ENCODE assay signal across 15 cellular contexts in genomic region chr11:10379022-10379421, GRCh38.
DNase-seq lines count a peak whose midpoint lies in the region; TF ChIP-seq lines count a peak whose summit lies in the region.
"Had no signal": no experiment of that assay in that cellular context is flagged by ENCODE, and none has a peak within 500 bp of the region (broad histone marks: within the 10 kb centered on the region; RNA-seq: fewer than 3 reads in every experiment).

No MANE protein-coding gene starts in this region.

- H3K27ac Mint-ChIP-seq in osteocyte (ENCODE audit: unreplicated experiment): no peak overlapping the region
- H3K27ac Mint-ChIP-seq: T-helper 1 cell treated with Interleukin-12 subunit alpha and Interleukin-12 subunit beta and Interleukin-4 antibody, amounts not matched to agents 30 μg/mL and 1 μg/mL, for 36 hours had no signal

- intact Hi-C loops in dorsolateral prefrontal cortex (cut with DNase I) (no loop called here), OCI-LY7 (cut with micrococcal nuclease; ENCODE audit: unreplicated experiment) (no loop called here)

- H3K4me2 ChIP-seq in OCI-LY7 (ENCODE audit: low read length): no peak overlapping the region

- H3K4me1 Mint-ChIP-seq in osteocyte (ENCODE audit: unreplicated experiment): peaks cover 18% of the 10 kb centered on the region

- H3K9me3 Mint-ChIP-seq in osteocyte (ENCODE audit: unreplicated experiment): no peaks in the 10 kb centered on the region
- H3K9me3 Mint-ChIP-seq: T-helper 1 cell treated with Interleukin-12 subunit alpha and Interleukin-12 subunit beta and Interleukin-4 antibody, amounts not matched to agents 30 μg/mL and 1 μg/mL, for 36 hours had no signal

- H3K4me1 ChIP-seq in OCI-LY7 (ENCODE audit: insufficient read depth, low read length, poor library complexity, severe bottlenecking): no peaks in the 10 kb centered on the region

- TF ChIP-seq CTCF in choroid plexus epithelial cell (conservative IDR thresholded peaks at IDR 0.05; ENCODE audit: low read depth, low read length) (no peak), dorsolateral prefrontal cortex (IDR thresholded peaks at IDR 0.05 in 54 of 56, conservative IDR thresholded peaks at IDR 0.05 in 2 of 56; ENCODE audit: low read depth in 1 of 56, partially characterized antibody in 56 of 56) (no peak), OCI-LY7 (conservative IDR thresholded peaks at IDR 0.05; ENCODE audit: low read length) (no peak), osteocyte (IDR thresholded peaks at IDR 0.05) (no peak)

- H4K20me1 ChIP-seq in OCI-LY7 (ENCODE audit: insufficient read depth, low read length): no peaks in the 10 kb centered on the region

- no peaks in the 10 kb centered on the region for H3K9me3 ChIP-seq in OCI-LY7 (ENCODE audit: low read length)

- POLR2A ChIA-PET in OCI-LY7 (lab: Charles Lee): interaction anchor here (0.6 to 1.5 kb wide), 4 partner anchors 9 to 1928 kb away, joined by 3 to 5 read pairs (median 3); no protein-coding TSS in a partner anchor

- in situ Hi-C loops in KBM-7 (cut with MboI; ENCODE audit: low pct_unique_long_range_greater_than_20kb, low sequenced_read_pairs): no loop called here

- H3K4me3 Mint-ChIP-seq in osteocyte (ENCODE audit: unreplicated experiment): no peak overlapping the region
- H3K4me3 Mint-ChIP-seq: T-helper 1 cell treated with Interleukin-12 subunit alpha and Interleukin-12 subunit beta and Interleukin-4 antibody, amounts not matched to agents 30 μg/mL and 1 μg/mL, for 36 hours had no signal

- H3K36me3 Mint-ChIP-seq in osteocyte (ENCODE audit: unreplicated experiment): no peaks in the 10 kb centered on the region

- H3K27me3 ChIP-seq in dorsolateral prefrontal cortex: no peaks in the 10 kb centered on the region

- H3K4me3 ChIP-seq in choroid plexus epithelial cell (ENCODE audit: low read depth, low read length): no peak overlapping the region
- no peak overlapping the region for H3K4me3 ChIP-seq in dorsolateral prefrontal cortex
- no peak overlapping the region for H3K4me3 ChIP-seq in OCI-LY7 (ENCODE audit: low read depth, low read length, poor library complexity, severe bottlenecking)

- peaks cover 8% of the 10 kb centered on the region for H3K27me3 Mint-ChIP-seq in osteocyte (ENCODE audit: unreplicated experiment)

- H3K9me2 ChIP-seq in OCI-LY7 (ENCODE audit: insufficient read depth, low read length): no peaks in the 10 kb centered on the region

- CTCF ChIA-PET in OCI-LY7 (lab: Charles Lee; ENCODE audit: unreplicated experiment): no interaction called here

- no TSS peak for BruUV-seq in OCI-LY7 (replicated peaks; lab: Mats Ljungman, UMichigan)

- DNase-seq in AG08396 (ENCODE audit: low spot score): peak; percentile 45
- peak; percentile 47 for DNase-seq in KBM-7
- peak; percentile 39 for DNase-seq in choroid plexus epithelial cell (ENCODE audit: low read depth)
- peak; percentile 36 to 49 for DNase-seq in lung microvascular endothelial cell (ENCODE audit: low read depth in 2 of 2)
- no peak for DNase-seq in dorsolateral prefrontal cortex
- no peak for DNase-seq in T-helper 1 cell
- no peak for DNase-seq in OCI-LY7 (ENCODE audit: low spot score)
- DNase-seq in osteocyte (ENCODE audit: extremely low spot score, unreplicated experiment): no peak
- DNase-seq: aorta; C1 segment of cervical spinal cord; NCI-H1092; NCI-H69; nucleus accumbens; stimulated activated CD4-positive, alpha-beta T cell treated with anti-CD3 and anti-CD28 coated beads, Interleukin-4, amount 100 ng/mL, for 4 hours had no signal

- no peak overlapping the region for H2AFZ ChIP-seq in OCI-LY7 (ENCODE audit: low read length)

- no peaks in the 10 kb centered on the region for H3K79me2 ChIP-seq in OCI-LY7 (ENCODE audit: insufficient read depth, low read depth, low read length)

- H3K27ac ChIP-seq in dorsolateral prefrontal cortex: no peak overlapping the region
- no peak overlapping the region for H3K27ac ChIP-seq in OCI-LY7 (ENCODE audit: low read depth, low read length, poor library complexity, severe bottlenecking)

- H3K36me3 ChIP-seq in OCI-LY7 (ENCODE audit: insufficient read depth, low read length): no peaks in the 10 kb centered on the region

Comparison
In these comparisons a context has a peak if more than half of its experiments do, and no peak if none do; other contexts are left out.
1. DNase-seq: peak in AG08396 (single experiment), KBM-7 (single experiment), choroid plexus epithelial cell (single experiment) and lung microvascular endothelial cell (2 of 2); none in dorsolateral prefrontal cortex (0 of 10), T-helper 1 cell (0 of 5), OCI-LY7 (single experiment) and osteocyte (single experiment).